Comparison of ENCODE assay signal across 25 cellular contexts in genomic region chr17:5929721-5930120, GRCh38.
"Had no signal": no experiment of that assay in that cellular context is flagged by ENCODE, and none has a peak within 500 bp of the region (broad histone marks: within the 10 kb centered on the region; RNA-seq: fewer than 3 reads in every experiment).

No MANE protein-coding gene starts in this region.

- H3K36me3 ChIP-seq: colonic mucosa, esophagus muscularis mucosa, esophagus squamous epithelium, gastrocnemius medialis, gastroesophageal sphincter, heart left ventricle, heart right ventricle had no signal

- H3K4me1 ChIP-seq: colonic mucosa, esophagus muscularis mucosa, esophagus squamous epithelium, foreskin keratinocyte, gastrocnemius medialis, gastroesophageal sphincter, heart left ventricle, heart right ventricle had no signal

- H3K9me3 Mint-ChIP-seq: dendritic cell treated with granulocyte-macrophage colony-stimulating factor and Interleukin-4, amounts not matched to agents 40 ng/mL and 50 ng/mL, for 4 days; endodermal cell had no signal

- H3K9me3 ChIP-seq: colonic mucosa, esophagus squamous epithelium, gastrocnemius medialis had no signal

- H3K4me3 Mint-ChIP-seq: dendritic cell treated with granulocyte-macrophage colony-stimulating factor and Interleukin-4, amounts not matched to agents 40 ng/mL and 50 ng/mL, for 4 days; effector memory CD8-positive, alpha-beta T cell; endodermal cell had no signal

- H3K27me3 ChIP-seq: colonic mucosa, foreskin keratinocyte, gastrocnemius medialis had no signal

- DNase-seq: colonic mucosa; cortex of kidney; dermis blood vessel endothelial cell; dorsolateral prefrontal cortex; effector CD4-positive, alpha-beta T cell; effector CD8-positive, alpha-beta T cell; effector memory CD4-positive, alpha-beta T cell; effector memory CD8-positive, alpha-beta T cell; endodermal cell; erythroblast; esophagus squamous epithelium; foreskin fibroblast; foreskin keratinocyte; foreskin melanocyte; gastrocnemius medialis; glutamatergic neuron; head of caudate nucleus; heart left ventricle; heart right ventricle had no signal

- H3K27ac ChIP-seq: colonic mucosa, coronary artery, dorsolateral prefrontal cortex, epithelial cell of prostate, esophagus muscularis mucosa, esophagus squamous epithelium, foreskin keratinocyte, gastrocnemius medialis, gastroesophageal sphincter, heart left ventricle, heart right ventricle had no signal

- ATAC-seq: effector memory CD8-positive, alpha-beta T cell; esophagus mucosa; foreskin keratinocyte; gastrocnemius medialis; gastroesophageal sphincter; heart left ventricle; heart right ventricle had no signal

- H3K4me3 ChIP-seq: colonic mucosa, coronary artery, dorsolateral prefrontal cortex, esophagus muscularis mucosa, esophagus squamous epithelium, gastrocnemius medialis, gastroesophageal sphincter, heart left ventricle, heart right ventricle had no signal

- H3K27ac Mint-ChIP-seq: dendritic cell treated with granulocyte-macrophage colony-stimulating factor and Interleukin-4, amounts not matched to agents 40 ng/mL and 50 ng/mL, for 4 days; effector memory CD8-positive, alpha-beta T cell; endodermal cell had no signal
